22 cellular contexts compared by ENCODE assay signal in the genomic region with DNA sequence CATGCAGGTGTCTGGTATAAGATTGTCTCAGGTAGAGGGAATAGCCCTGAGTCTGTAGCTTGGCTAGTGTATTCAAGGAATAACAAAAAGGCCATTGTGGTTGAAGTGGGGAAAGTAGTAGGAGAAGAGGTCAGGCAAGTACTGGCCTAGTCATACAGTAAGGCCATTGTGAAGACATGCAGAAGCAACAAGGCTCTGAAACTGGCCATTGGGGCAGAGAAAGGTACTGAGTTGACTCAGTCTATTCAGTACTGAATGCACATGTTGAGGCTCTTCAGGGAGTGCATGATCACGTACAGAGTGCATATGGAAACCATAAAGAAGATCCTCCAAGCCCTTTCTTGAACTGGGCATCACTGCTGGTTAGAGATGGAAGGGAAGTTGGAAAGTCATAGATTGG.
"Had no signal": no experiment of that assay in that cellular context is flagged by ENCODE, and none has a peak within 500 bp of the region (broad histone marks: within the 10 kb centered on the region; RNA-seq: fewer than 3 reads in every experiment).

No MANE protein-coding gene starts in this region.

- DNase-seq: activated CD4-positive, alpha-beta T cell treated with anti-CD3 and anti-CD28 coated beads, Interleukin-2, amount 10 ng/mL, durations not matched to agents 24 days and 14 days; activated CD4-positive, alpha-beta T cell treated with anti-CD3 and anti-CD28 coated beads, Interleukin-2, amount 50 U/mL, for 4 hours; activated CD8-positive, alpha-beta T cell treated with anti-CD3 and anti-CD28 coated beads, Interleukin-2, amount 10 ng/mL, durations not matched to agents 7 days and 5 days; activated gamma-delta T cell; activated naive CD4-positive, alpha-beta T cell treated with Interleukin-2 at 50 U/mL for 16 hours; activated naive CD8-positive, alpha-beta T cell treated with anti-CD3 and anti-CD28 coated beads, Interleukin-2, amount 10 ng/mL, durations not matched to agents 7 days and 5 days; activated T-cell treated with anti-CD3 and anti-CD28 coated beads, Interleukin-2, amount 50 U/mL, for 24 hours; amygdala; NCI-H1417 treated with DMSO at 0.1 percent for 48 hours; NCI-H187 treated with DMSO at 0.1 percent for 48 hours; NCI-H2081; NCI-H2171 treated with DMSO at 0.1 percent for 48 hours; NCI-H2227 treated with DMSO at 0.1 percent for 48 hours; NCI-H446; NCI-H510A treated with DMSO at 0.1 percent for 48 hours; NCI-H526 treated with DMSO at 0.1 percent for 48 hours; NCI-H774; PC-9; SHP77; SJCRH30; SK-N-SH had no signal

- H3K4me3 ChIP-seq: ascending aorta, PC-9, SJCRH30 had no signal

- H3K27me3 ChIP-seq: ascending aorta had no signal

- H3K4me2 ChIP-seq: PC-9, SK-N-SH had no signal

- H3K36me3 ChIP-seq: ascending aorta, SJCRH30 had no signal

- H3K9me3 ChIP-seq: ascending aorta, SJCRH30, SK-N-SH had no signal

- H3K27ac ChIP-seq: ascending aorta, PC-9, SJCRH30 had no signal

- H3K9ac ChIP-seq: SK-N-SH had no signal

- ATAC-seq: activated CD8-positive, alpha-beta T cell treated with anti-CD3 and anti-CD28 coated beads, Interleukin-2, amount 10 ng/mL, durations not matched to agents 7 days and 5 days had no signal

- H2AFZ ChIP-seq: PC-9 had no signal

- H3K4me1 ChIP-seq: ascending aorta, SJCRH30 had no signal
